8 cellular contexts compared by ENCODE assay signal in the genomic region with DNA sequence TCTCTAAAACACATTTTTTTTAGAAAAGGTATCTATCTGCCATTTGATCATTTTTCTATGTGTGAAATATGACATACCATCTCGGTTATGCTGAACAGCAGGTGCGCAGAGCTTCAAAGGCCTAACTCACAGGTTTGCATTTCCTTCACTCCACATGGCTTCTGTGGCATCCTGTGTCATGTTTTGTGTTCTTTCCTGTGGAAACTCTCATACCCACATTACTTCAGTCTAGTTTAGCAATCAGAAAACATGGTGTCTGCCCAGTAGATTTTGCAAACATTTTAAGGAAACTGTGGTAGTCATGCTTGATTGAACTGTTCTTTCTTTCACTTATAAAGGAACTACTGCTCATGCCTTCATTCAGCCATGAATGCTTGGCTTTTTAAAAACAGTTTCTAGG. TPM values are rescaled to one million over a fixed set of nuclear protein-coding genes. Genes with fewer than 3 reads are reported as not detected.
DNase-seq lines count a peak whose midpoint lies in the region; ATAC-seq and TF ChIP-seq lines count a peak whose summit lies in the region.

No MANE protein-coding gene starts in this region.

- H3K27me3 ChIP-seq in H7 (ENCODE audit: control insufficient read depth, insufficient read depth, low read length): no peaks in the 10 kb centered on the region
- no peaks in the 10 kb centered on the region for H3K27me3 ChIP-seq in GM23248 (replicated peaks; ENCODE audit: insufficient read depth)

- peak; percentile 89 for ATAC-seq in HG03159 (IDR thresholded peaks at IDR 0.05; ENCODE audit: unreplicated experiment)
- ATAC-seq in activated CD4-positive, CD25-positive, alpha-beta regulatory T cell treated with anti-CD3 and anti-CD28 coated beads, Interleukin-2, amount 50 U/mL, for 24 hours: peak; percentile 86 to 90

- H3K4me3 ChIP-seq in H7 (ENCODE audit: insufficient read depth, low read depth, low read length): no peak overlapping the region
- no peak overlapping the region for H3K4me3 ChIP-seq in GM23248

- H3K9ac ChIP-seq in GM23248: no peak overlapping the region

- H3K79me2 ChIP-seq in GM23248 (ENCODE audit: insufficient read depth): no peaks in the 10 kb centered on the region

- H3F3A ChIP-seq in GM23248 (ENCODE audit: insufficient read depth): no peaks in the 10 kb centered on the region

- DNase-seq in activated T-cell treated with anti-CD3 and anti-CD28 coated beads for 1 hour (ENCODE audit: low read depth) (peak; percentile 24), kidney tubule cell (ENCODE audit: low spot score) (peak; percentile 30), H7 (no peak), GM23248 (no peak), HEK293T (ENCODE audit: extremely low spot score) (no peak)
- DNase-seq in activated T-cell treated with anti-CD3 and anti-CD28 coated beads, Interleukin-2, amount 50 U/mL, for 48 hours: no peak

- H3K36me3 ChIP-seq in H7 (replicated peaks; ENCODE audit: control insufficient read depth, insufficient read depth, low read length): no peaks in the 10 kb centered on the region
- H3K36me3 ChIP-seq in GM23248 (ENCODE audit: low read depth): no peaks in the 10 kb centered on the region

- 50 to 51% methylated on average over 2 of the region's 2 CpGs for WGBS in GM23248 (ENCODE audit: low coverage in 1 of 2, low lambda C conversion rate in 2 of 2, missing lambda C conversion rate in 2 of 2), 2 experiments

- H2AFZ ChIP-seq in GM23248: no peak overlapping the region

- no peaks in the 10 kb centered on the region for H3K9me2 ChIP-seq in GM23248 (ENCODE audit: insufficient read depth)

- POLR2A ChIA-PET in HEK293T (lab: Yijun Ruan, JAX): no interaction called here

- in situ Hi-C loops in GM23248 (cut with MboI): no loop called here

- CTCF ChIA-PET in HEK293T (lab: Yijun Ruan, JAX): no interaction called here

- H4K20me1 ChIP-seq in GM23248 (ENCODE audit: insufficient read depth): no peaks in the 10 kb centered on the region

- no peak overlapping the region for H3K4me2 ChIP-seq in GM23248 (ENCODE audit: unreplicated experiment)

- no peak overlapping the region for H3K27ac ChIP-seq in GM23248

- no peaks in the 10 kb centered on the region for H3K4me1 ChIP-seq in GM23248 (ENCODE audit: insufficient read depth)

- H3K9me3 ChIP-seq in GM23248 (ENCODE audit: low read depth): no peaks in the 10 kb centered on the region

TF ChIP-seq in HEK293T, 16 proteins besides CTCF, POLR2A, EP300 and RAD21:
- TF ChIP-seq BHLHE40 (IDR thresholded peaks at IDR 0.05; ENCODE audit: borderline replicate concordance): no peak
- TF ChIP-seq FOXA1 (IDR thresholded peaks at IDR 0.05): no peak
- no peak for TF ChIP-seq PKNOX1 (IDR thresholded peaks at IDR 0.05)
- no peak for TF ChIP-seq L3MBTL2 (conservative IDR thresholded peaks at IDR 0.05)

RNA-seq across cellular contexts. Expression of gene ARAP2, which starts 11.3 kb away (rescaled TPM):
- 0.41 and 1.7 TPM in 2 replicates for total RNA-seq in H7 (2014; rRNA removed; shearing (Covaris generic))
- not detected in 2 replicates for total RNA-seq in GM23248 (2014; rRNA removed; shearing (Covaris generic))
- not detected in 2 replicates for polyA plus RNA-seq in GM23248 (2016; fragmentation: Nextera tagmentation; extraction: Ambion mirVana)

RNA-seq across cellular contexts. Expression of gene DTHD1, which starts 25.8 kb away (rescaled TPM):
- total RNA-seq in H7 (2014; rRNA removed; shearing (Covaris generic)): not detected in 2 replicates
- total RNA-seq in GM23248 (2014; rRNA removed; shearing (Covaris generic)): not detected in 2 replicates
- polyA plus RNA-seq in GM23248 (2016; fragmentation: Nextera tagmentation; extraction: Ambion mirVana): not detected in 2 replicates

Comparison
In these comparisons a context has a peak if more than half of its experiments do, and no peak if none do; other contexts are left out.
1. DNase-seq: peak in activated T-cell treated with anti-CD3 and anti-CD28 coated beads for 1 hour (single experiment) and kidney tubule cell (single experiment); none in activated T-cell treated with anti-CD3 and anti-CD28 coated beads, Interleukin-2, amount 50 U/mL, for 48 hours (0 of 2), H7 (single experiment), GM23248 (single experiment) and HEK293T (single experiment).